8 cellular contexts compared by ENCODE assay signal in genomic region chr11:126440792-126441514, GRCh38.
DNase-seq lines count a peak whose midpoint lies in the region; ATAC-seq and TF ChIP-seq lines count a peak whose summit lies in the region.

No MANE protein-coding gene starts in this region.

- no peak overlapping the region for H4K91ac ChIP-seq in IMR-90 (ENCODE audit: insufficient read depth, low read depth, low read length)

- no peak overlapping the region for H3K9ac ChIP-seq in IMR-90 (ENCODE audit: low read depth, low read length)
- H3K9ac ChIP-seq in OCI-LY1 (ENCODE audit: low read length) = no peak overlapping the region

- H3K9me1 ChIP-seq in IMR-90 (ENCODE audit: insufficient read depth, low read length) = peaks cover 7% of the 10 kb centered on the region

- no peak overlapping the region; the same call in 1 of the 2 replicates for H3K4me2 ChIP-seq in IMR-90 (ENCODE audit: low read depth, low read length)
- H3K4me2 ChIP-seq in OCI-LY1 (ENCODE audit: low read length) = no peak overlapping the region

- no peak overlapping the region for H3K56ac ChIP-seq in IMR-90 (ENCODE audit: extremely low read depth, insufficient read depth, low read length)

- TF ChIP-seq EP300 in esophagus muscularis mucosa (IDR thresholded peaks at IDR 0.05) = no peak

- H3K23ac ChIP-seq in IMR-90 (ENCODE audit: low read depth, low read length) = no peak overlapping the region

- H4K20me1 ChIP-seq in IMR-90 (ENCODE audit: insufficient read depth, low read length) = peaks cover 4% of the 10 kb centered on the region; the same call in 1 of the 2 replicates
- H4K20me1 ChIP-seq in OCI-LY1 (ENCODE audit: insufficient read depth, low read length) = no peaks in the 10 kb centered on the region

- H4K5ac ChIP-seq in IMR-90 (ENCODE audit: low read depth, low read length) = no peak overlapping the region

- peak overlapping the region in 1 of 2 donors; percentile 35 for H3K4me3 Mint-ChIP-seq in CD14-positive monocyte

- intact Hi-C loops in CD14-positive monocyte (cut with micrococcal nuclease) (loop anchor here (2.0 to 10.0 kb wide), 5 partner anchors 40 to 906 kb away; no protein-coding TSS in a partner anchor), IMR-90 (cut with micrococcal nuclease) (loop anchor here (1.0 to 10.0 kb wide), 8 partner anchors 39 to 1716 kb away; no protein-coding TSS in a partner anchor), esophagus muscularis mucosa (cut with DNase I) (loop anchor here (1.0 to 2.0 kb wide), 3 partner anchors 40 to 904 kb away; no protein-coding TSS in a partner anchor)

- TF ChIP-seq CTCF in CD14-positive monocyte (IDR thresholded peaks at IDR 0.05) (peak; percentile 98), IMR-90 (conservative IDR thresholded peaks at IDR 0.05; ENCODE audit: low read depth, low read length) (peak; percentile 96), OCI-LY1 (IDR thresholded peaks at IDR 0.05; ENCODE audit: low read length) (peak; percentile 79), esophagus muscularis mucosa (IDR thresholded peaks at IDR 0.05) (peak; percentile 92 to 98 (median 95))

- no peaks in the 10 kb centered on the region for H3F3A ChIP-seq in OCI-LY1 (ENCODE audit: insufficient read depth, low read length)

- BruUV-seq in IMR-90 (replicated peaks; lab: Mats Ljungman, UMichigan) = no TSS peak

- H2AK5ac ChIP-seq in IMR-90 (ENCODE audit: low read depth, low read length) = 0 out of 2 replicates have a peak overlapping the region, but pooled peaks have one; percentile 51

- H3K9me3 ChIP-seq in IMR-90 (ENCODE audit: control insufficient read depth, insufficient read depth, low read length) (no peaks in the 10 kb centered on the region), OCI-LY1 (ENCODE audit: low read length) (no peaks in the 10 kb centered on the region), esophagus muscularis mucosa (no peaks in the 10 kb centered on the region)

- H3K4me1 ChIP-seq in IMR-90 (ENCODE audit: control insufficient read depth, insufficient read depth, low read length) (no peaks in the 10 kb centered on the region), OCI-LY1 (ENCODE audit: insufficient read depth, low read length, severe bottlenecking) (no peaks in the 10 kb centered on the region), esophagus muscularis mucosa (peaks cover 3 to 12% (median 8%) of the 10 kb centered on the region in 4 donors)

- H4K8ac ChIP-seq in IMR-90 (ENCODE audit: low read depth in 2 of 2, low read length in 2 of 2) = no peak overlapping the region; a peak in 1 of 4 replicates

- DNase-seq in CD14-positive monocyte (ENCODE audit: low spot score) (peak; percentile 67), IMR-90 (peak; percentile 59), esophagus muscularis mucosa (ENCODE audit: extremely low spot score) (peak; percentile 95), myocyte (ENCODE audit: low read depth) (peak; percentile 77)
- peak; percentile 72 for DNase-seq in activated CD8-positive, alpha-beta memory T cell treated with anti-CD3 and anti-CD28 coated beads, Interleukin-2, amount 50 U/mL, for 4 hours
- peak; percentile 39 to 54 for DNase-seq in stimulated activated CD8-positive, alpha-beta memory T cell treated with anti-CD3 and anti-CD28 coated beads, Interleukin-7, amount 100 ng/mL, for 1 hour (ENCODE audit: low read depth in 2 of 2)

- H3K4ac ChIP-seq in IMR-90 (ENCODE audit: low read depth, low read length) = no peak overlapping the region

- dilution Hi-C loops in IMR-90 (cut with HindIII; ENCODE audit: low sequenced_read_pairs, unreplicated experiment) = no loop called here

- H3K79me2 ChIP-seq in OCI-LY1 (ENCODE audit: insufficient read depth, low read length) = no peaks in the 10 kb centered on the region

- in situ Hi-C loops in IMR-90 (cut with MboI; ENCODE audit: low sequenced_read_pairs) = loop anchor here (25.0 kb wide), 2 partner anchors 546 to 1596 kb away; no protein-coding TSS in a partner anchor

- peaks cover 5% of the 10 kb centered on the region for H3K4me1 Mint-ChIP-seq in CD14-positive monocyte

- TF ChIP-seq RAD21 in IMR-90 (IDR thresholded peaks at IDR 0.05; ENCODE audit: low read length) = peak; percentile 97

- TF ChIP-seq POLR2A in IMR-90 (IDR thresholded peaks at IDR 0.05; ENCODE audit: low read depth, low read length) = no peak
- TF ChIP-seq POLR2A in esophagus muscularis mucosa (IDR thresholded peaks at IDR 0.05; ENCODE audit: low read depth) = no peak

- H2BK5ac ChIP-seq in IMR-90 (ENCODE audit: low read depth, low read length, poor library complexity, severe bottlenecking) = no peak overlapping the region

- H3K9me3 Mint-ChIP-seq in CD14-positive monocyte = no peaks in the 10 kb centered on the region

- H2AFZ ChIP-seq in IMR-90 (replicated peaks; ENCODE audit: low read length, poor library complexity) = peak overlapping the region; percentile 82
- H2AFZ ChIP-seq in OCI-LY1 (ENCODE audit: low read length) = no peak overlapping the region

- H3K27me3 ChIP-seq in IMR-90 (ENCODE audit: control insufficient read depth, insufficient read depth, low read length) = no peaks in the 10 kb centered on the region; the same call in 1 of the 2 replicates
- H3K27me3 ChIP-seq in OCI-LY1 (ENCODE audit: insufficient read depth, low read length) = no peaks in the 10 kb centered on the region
- H3K27me3 ChIP-seq in esophagus muscularis mucosa = peaks cover 0 to 8% (median 0%) of the 10 kb centered on the region in 4 donors

- H3K27ac Mint-ChIP-seq in CD14-positive monocyte = peak overlapping the region in 1 of 7 donors; percentile 32

- H3K27ac ChIP-seq in IMR-90 (ENCODE audit: insufficient read depth, low read length) (no peak overlapping the region), OCI-LY1 (ENCODE audit: low read depth, low read length, poor library complexity, severe bottlenecking) (no peak overlapping the region), esophagus muscularis mucosa (replicated peaks in 1 of 4) (no peak overlapping the region)

- no peak overlapping the region for H2BK20ac ChIP-seq in IMR-90 (ENCODE audit: low read depth, low read length)

- no peak overlapping the region for H2BK15ac ChIP-seq in IMR-90 (ENCODE audit: low read depth, low read length)

- H3K14ac ChIP-seq in IMR-90 (replicated peaks; ENCODE audit: low read depth, low read length) = no peak overlapping the region

- H3K36me3 ChIP-seq in IMR-90 (ENCODE audit: control insufficient read depth, insufficient read depth, low read length) (no peaks in the 10 kb centered on the region), OCI-LY1 (ENCODE audit: insufficient read depth, low read length) (no peaks in the 10 kb centered on the region), esophagus muscularis mucosa (no peaks in the 10 kb centered on the region)

- H3K79me1 ChIP-seq in IMR-90 (ENCODE audit: low read depth in 1 of 2, low read length in 2 of 2) = no peaks in the 10 kb centered on the region

- no peak overlapping the region for H2BK120ac ChIP-seq in IMR-90 (ENCODE audit: low read depth, low read length)

- H3K27me3 Mint-ChIP-seq in CD14-positive monocyte (ENCODE audit: low read depth in 3 of 3) = peaks cover 0 to 1% (median 0%) of the 10 kb centered on the region in 3 donors

- peak; percentile 65 for ATAC-seq in GM19455 (IDR thresholded peaks at IDR 0.05; ENCODE audit: unreplicated experiment)
- peak; percentile 96 for ATAC-seq in IMR-90 (ENCODE audit: low read depth)

- H3K36me3 Mint-ChIP-seq in CD14-positive monocyte = no peaks in the 10 kb centered on the region

- H3K9me2 ChIP-seq in OCI-LY1 (ENCODE audit: low read depth, low read length) = no peaks in the 10 kb centered on the region

- no peak overlapping the region for H3K4me3 ChIP-seq in IMR-90 (ENCODE audit: insufficient read depth, low read depth, low read length)
- no peak overlapping the region for H3K4me3 ChIP-seq in OCI-LY1 (ENCODE audit: low read depth, low read length, poor library complexity, severe bottlenecking)
- no peak overlapping the region for H3K4me3 ChIP-seq in esophagus muscularis mucosa

- CTCF ChIA-PET in IMR-90 (lab: Yijun Ruan, JAX) = interaction anchor here (0.6 to 1.8 kb wide), 4 partner anchors 9 to 1550 kb away, joined by 3 to 14 read pairs (median 7); no protein-coding TSS in a partner anchor

- POLR2A ChIA-PET in IMR-90 (lab: Charles Lee; ENCODE audit: unreplicated experiment) = interaction anchor here (0.6 kb wide), 1 partner anchor 310 kb away, joined by 3 read pairs; no protein-coding TSS in a partner anchor

- no peak overlapping the region for H3K18ac ChIP-seq in IMR-90 (ENCODE audit: low read depth, low read length)

- 0% methylated on average over 1 of the region's 21 CpGs; no CpG with 5 or more reads in 1 of the 2 experiments for WGBS in IMR-90 (ENCODE audit: extremely low coverage in 2 of 2, insufficient read length in 1 of 2), 2 experiments
- WGBS in esophagus muscularis mucosa = 33% methylated on average over 13 of the region's 21 CpGs

- H2AK9ac ChIP-seq in IMR-90 (replicated peaks; ENCODE audit: low read depth, low read length, poor library complexity) = peak overlapping the region; percentile 31

TF ChIP-seq in IMR-90, 13 proteins besides CTCF, POLR2A, EP300 and RAD21 (continues in another document):
- TF ChIP-seq MXI1 (IDR thresholded peaks at IDR 0.05; ENCODE audit: borderline replicate concordance, low read depth, low read length) (no peak), MAZ (IDR thresholded peaks at IDR 0.05; ENCODE audit: borderline replicate concordance, low read depth, low read length) (peak; percentile 27; the same call in 1 of the 2 replicates), FOS (IDR thresholded peaks at IDR 0.05; ENCODE audit: low read depth, low read length) (no peak), NFE2L2 (IDR thresholded peaks at IDR 0.05; ENCODE audit: low read depth, low read length) (no peak), USF2 (IDR thresholded peaks at IDR 0.05; ENCODE audit: low read depth, low read length) (no peak), RCOR1 (IDR thresholded peaks at IDR 0.05; ENCODE audit: insufficient replicate concordance, low read length) (no peak), MAFK (IDR thresholded peaks at IDR 0.05; ENCODE audit: low read depth, low read length) (no peak), RFX5 (IDR thresholded peaks at IDR 0.05; ENCODE audit: low read depth, low read length) (no peak)
